Comparison of ENCODE assay signal across 22 cellular contexts in genomic region chr14:35113308-35113950, GRCh38. TPM values are rescaled to one million over a fixed set of nuclear protein-coding genes. Genes with fewer than 3 reads are reported as not detected.
A peak's percentile ranks its signal among the peaks of the same experiment; 100 is the strongest.
DNase-seq lines count a peak whose midpoint lies in the region; ATAC-seq and TF ChIP-seq lines count a peak whose summit lies in the region.
"Had no signal": no experiment of that assay in that cellular context is flagged by ENCODE, and none has a peak within 500 bp of the region (broad histone marks: within the 10 kb centered on the region; RNA-seq: fewer than 3 reads in every experiment).

No MANE protein-coding gene starts in this region.

- peaks cover 43% of the 10 kb centered on the region for H3K4me1 Mint-ChIP-seq in activated naive CD4-positive, alpha-beta T cell treated with anti-CD3 and anti-CD28 coated beads, Interleukin-2, amount 50 U/mL, for 24 hours
- H3K4me1 Mint-ChIP-seq in WTC11 (peaks cover 16% of the 10 kb centered on the region), immature natural killer cell (peaks cover 30 to 45% of the 10 kb centered on the region in 2 donors), progenitor cell of endocrine pancreas (ENCODE audit: low read depth) (peaks cover 15% of the 10 kb centered on the region)
- peaks cover 34% of the 10 kb centered on the region for H3K4me1 Mint-ChIP-seq in CD8-positive, alpha-beta T cell (ENCODE audit: low read depth)

- H3K9me3 ChIP-seq in CD8-positive, alpha-beta T cell (ENCODE audit: low read length), result no peaks in the 10 kb centered on the region
- H3K9me3 ChIP-seq: breast epithelium, colonic mucosa, SJSA1 had no signal

- no peaks in the 10 kb centered on the region for H3K9me3 Mint-ChIP-seq in activated naive CD4-positive, alpha-beta T cell treated with anti-CD3 and anti-CD28 coated beads, Interleukin-2, amount 50 U/mL, for 24 hours
- H3K9me3 Mint-ChIP-seq in WTC11 (peaks cover 19% of the 10 kb centered on the region), immature natural killer cell (no peaks in the 10 kb centered on the region), progenitor cell of endocrine pancreas (ENCODE audit: low read depth) (peaks cover 8% of the 10 kb centered on the region)
- H3K9me3 Mint-ChIP-seq in CD8-positive, alpha-beta T cell, result no peaks in the 10 kb centered on the region
- H3K9me3 Mint-ChIP-seq: activated T-helper 2 cell treated with anti-CD3 and anti-CD28 coated beads, Interferon-gamma antibody, Interleukin-2, Interleukin-4, amounts not matched to agents 10 μg/mL and 5 μg/mL and 100 μg/mL, durations not matched to agents 14 hours and 24 hours and 36 hours had no signal

- H3K4me3 ChIP-seq in CD8-positive, alpha-beta T cell (ENCODE audit: low read depth, low read length), result no peak overlapping the region
- H3K4me3 ChIP-seq: breast epithelium, colonic mucosa, SJSA1 had no signal

- intact Hi-C loops in CD8-positive, alpha-beta T cell (cut with DNase I, micrococcal nuclease), result no loop called here

- ATAC-seq in WTC11 (peak; percentile 48; the same call in 1 of the 2 replicates), GM18519 (IDR thresholded peaks at IDR 0.05; ENCODE audit: low FRiP score, unreplicated experiment) (no peak)
- ATAC-seq in CD8-positive, alpha-beta T cell, result no peak
- ATAC-seq: activated CD8-positive, alpha-beta memory T cell treated with anti-CD3 and anti-CD28 coated beads, Interleukin-2, amount 10 ng/mL, durations not matched to agents 7 days and 5 days; left colon had no signal

- no peaks in the 10 kb centered on the region for H3K4me1 ChIP-seq in CD8-positive, alpha-beta T cell (ENCODE audit: insufficient read depth, low read length)
- H3K4me1 ChIP-seq: breast epithelium, colonic mucosa, SJSA1 had no signal

- no peaks in the 10 kb centered on the region for H3K27me3 Mint-ChIP-seq in activated naive CD4-positive, alpha-beta T cell treated with anti-CD3 and anti-CD28 coated beads, Interleukin-2, amount 50 U/mL, for 24 hours
- H3K27me3 Mint-ChIP-seq in WTC11 (ENCODE audit: low read depth) (no peaks in the 10 kb centered on the region), immature natural killer cell (ENCODE audit: low read depth in 3 of 3) (peaks cover 0 to 4% (median 3%) of the 10 kb centered on the region in 3 donors), progenitor cell of endocrine pancreas (no peaks in the 10 kb centered on the region)
- no peaks in the 10 kb centered on the region for H3K27me3 Mint-ChIP-seq in CD8-positive, alpha-beta T cell (ENCODE audit: low read depth)
- H3K27me3 Mint-ChIP-seq: activated CD8-positive, alpha-beta memory T cell treated with anti-CD3 and anti-CD28 coated beads, Interleukin-2, amount 10 ng/mL, durations not matched to agents 7 days and 5 days had no signal

- CTCF ChIA-PET in WTC11 (lab: Charles Lee), result no interaction called here
- CTCF ChIA-PET in CD8-positive, alpha-beta T cell (lab: Charles Lee), result interaction anchor here (1.0 kb wide), 1 partner anchor 441 kb away, joined by 3 read pairs; no protein-coding TSS in a partner anchor

- DNase-seq in activated naive CD4-positive, alpha-beta T cell treated with anti-CD3 and anti-CD28 coated beads, Interleukin-2, amount 50 U/mL, for 16 hours, result no peak
- DNase-seq in WTC11 (ENCODE audit: low spot score) (peak; percentile 19), immature natural killer cell (no peak), progenitor cell of endocrine pancreas (ENCODE audit: low spot score, unreplicated experiment) (no peak), NCI-H1930 (lab: John Stamatoyannopoulos, UW) (no peak)
- DNase-seq in CD8-positive, alpha-beta T cell, result no peak
- DNase-seq: activated CD4-positive, alpha-beta T cell treated with anti-CD3 and anti-CD28 coated beads for 48 hours; activated CD8-positive, alpha-beta memory T cell treated with anti-CD3 and anti-CD28 coated beads, Interleukin-2, amount 10 ng/mL, durations not matched to agents 7 days and 5 days; colonic mucosa; glutamatergic neuron; GOT3; left colon; NCI-H1436; NCI-H524; stimulated activated CD4-positive, alpha-beta T cell treated with anti-CD3 and anti-CD28 coated beads, Interleukin-2, amount 100 ng/mL, for 48 hours; stimulated activated naive CD4-positive, alpha-beta T cell; T-helper 1 cell had no signal

- peaks cover 28% of the 10 kb centered on the region for H3K36me3 Mint-ChIP-seq in activated naive CD4-positive, alpha-beta T cell treated with anti-CD3 and anti-CD28 coated beads, Interleukin-2, amount 50 U/mL, for 24 hours
- H3K36me3 Mint-ChIP-seq in WTC11 (peaks cover 62% of the 10 kb centered on the region), immature natural killer cell (peaks cover 30 to 59% (median 31%) of the 10 kb centered on the region in 3 donors), progenitor cell of endocrine pancreas (ENCODE audit: insufficient read depth) (peaks cover 45% of the 10 kb centered on the region)
- H3K36me3 Mint-ChIP-seq in CD8-positive, alpha-beta T cell, result peaks cover 83% of the 10 kb centered on the region

- H3K4me3 Mint-ChIP-seq in activated naive CD4-positive, alpha-beta T cell treated with anti-CD3 and anti-CD28 coated beads, Interleukin-2, amount 50 U/mL, for 24 hours, result no peak overlapping the region
- no peak overlapping the region for H3K4me3 Mint-ChIP-seq in WTC11
- no peak overlapping the region for H3K4me3 Mint-ChIP-seq in immature natural killer cell
- H3K4me3 Mint-ChIP-seq in progenitor cell of endocrine pancreas (ENCODE audit: low read depth), result no peak overlapping the region
- H3K4me3 Mint-ChIP-seq in CD8-positive, alpha-beta T cell, result no peak overlapping the region
- H3K4me3 Mint-ChIP-seq: activated CD8-positive, alpha-beta memory T cell treated with anti-CD3 and anti-CD28 coated beads, Interleukin-2, amount 10 ng/mL, durations not matched to agents 7 days and 5 days had no signal

- TF ChIP-seq CTCF in WTC11 (IDR thresholded peaks at IDR 0.05), result no peak
- TF ChIP-seq CTCF in progenitor cell of endocrine pancreas (IDR thresholded peaks at IDR 0.05; ENCODE audit: unreplicated experiment), result no peak
- no peak for TF ChIP-seq CTCF in CD8-positive, alpha-beta T cell (IDR thresholded peaks at IDR 0.05)

- POLR2A ChIA-PET in WTC11 (lab: Charles Lee), result no interaction called here
- POLR2A ChIA-PET in CD8-positive, alpha-beta T cell (lab: Charles Lee), result no interaction called here

- peaks cover 33% of the 10 kb centered on the region for H3K36me3 ChIP-seq in CD8-positive, alpha-beta T cell (ENCODE audit: insufficient read depth, low read length)
- H3K36me3 ChIP-seq: breast epithelium had no signal

- H3K27ac Mint-ChIP-seq in activated naive CD4-positive, alpha-beta T cell treated with anti-CD3 and anti-CD28 coated beads, Interleukin-2, amount 50 U/mL, for 24 hours, result peak overlapping the region; percentile 57
- peak overlapping the region; percentile 29 for H3K27ac Mint-ChIP-seq in WTC11
- H3K27ac Mint-ChIP-seq in immature natural killer cell, result peak overlapping the region in 5 of 6 donors; percentile 1 to 60 (median 21)
- H3K27ac Mint-ChIP-seq in progenitor cell of endocrine pancreas, result peak overlapping the region; percentile 95
- no peak overlapping the region for H3K27ac Mint-ChIP-seq in CD8-positive, alpha-beta T cell
- H3K27ac Mint-ChIP-seq: activated CD8-positive, alpha-beta memory T cell treated with anti-CD3 and anti-CD28 coated beads, Interleukin-2, amount 10 ng/mL, durations not matched to agents 7 days and 5 days; activated T-helper 2 cell treated with anti-CD3 and anti-CD28 coated beads, Interferon-gamma antibody, Interleukin-2, Interleukin-4, amounts not matched to agents 10 μg/mL and 5 μg/mL and 100 μg/mL, durations not matched to agents 14 hours and 24 hours and 36 hours had no signal

- no peaks in the 10 kb centered on the region for H3K27me3 ChIP-seq in CD8-positive, alpha-beta T cell (ENCODE audit: insufficient read depth, low read length)
- H3K27me3 ChIP-seq: breast epithelium, colonic mucosa, SJSA1 had no signal

- H3K27ac ChIP-seq in CD8-positive, alpha-beta T cell (ENCODE audit: low read depth, low read length), result no peak overlapping the region
- H3K27ac ChIP-seq: breast epithelium, colonic mucosa, SJSA1 had no signal

TF ChIP-seq in WTC11, 78 proteins besides CTCF, POLR2A, EP300 and RAD21:
- TF ChIP-seq RELA (CRISPR knock-in tag; IDR thresholded peaks at IDR 0.05; ENCODE audit: borderline replicate concordance) (no peak), ZNF423 (CRISPR knock-in tag; IDR thresholded peaks at IDR 0.05) (no peak), E2F5 (CRISPR knock-in tag; IDR thresholded peaks at IDR 0.05) (no peak)

RNA-seq across cellular contexts. Expression of gene PPP2R3C, which starts 8.4 kb away (rescaled TPM):
- total RNA-seq in WTC11 (2021) (31.2 to 33.8 TPM (median 31.6 TPM) in 3 replicates), progenitor cell of endocrine pancreas (39.9 and 47.1 TPM in 2 replicates)
- polyA plus RNA-seq in immature natural killer cell, result 10 to 100 TPM; 73.4 to 76.5 (median 75.3) TPM
- 10 to 100 TPM; 44.2 to 51.4 TPM for total RNA-seq in CD8-positive, alpha-beta T cell

RNA-seq across cellular contexts. Expression of gene PRORP, which starts 8.9 kb away (rescaled TPM):
- total RNA-seq in WTC11 (2021), result 33.6 to 44.1 TPM (median 36.7 TPM) in 3 replicates
- polyA plus RNA-seq in immature natural killer cell, result 10 to 100 TPM; 32.7 to 59.5 (median 36.7) TPM
- total RNA-seq in progenitor cell of endocrine pancreas, result 40.2 and 50.9 TPM in 2 replicates
- total RNA-seq in CD8-positive, alpha-beta T cell, result 10 to 100 TPM; 16.5 to 21.9 TPM
